In the genomic region with DNA sequence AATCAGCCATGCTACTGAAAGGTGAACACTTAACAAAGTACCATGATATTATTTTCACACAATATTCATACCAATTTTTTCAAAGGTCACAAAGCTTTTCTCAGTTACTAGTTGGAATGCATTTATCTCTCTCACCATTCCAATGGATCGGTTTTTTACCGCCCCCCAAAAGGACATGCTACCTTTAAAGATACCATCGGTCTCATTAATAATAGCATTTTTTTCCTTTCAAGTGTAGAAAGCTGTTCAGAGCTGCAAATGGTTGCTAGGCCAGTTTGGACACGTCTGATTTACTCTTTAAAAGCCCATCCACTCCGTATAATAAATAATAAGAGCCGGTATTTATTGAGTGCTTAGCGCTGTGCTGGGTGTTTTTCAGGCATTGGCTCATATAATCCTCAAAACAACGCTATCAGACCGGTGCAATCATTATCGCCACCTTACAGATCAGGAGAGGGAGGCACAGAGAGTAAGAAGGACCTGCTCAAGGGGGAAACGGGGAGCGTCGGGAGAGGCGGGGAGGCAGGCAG, we compare ENCODE assay signal across 1 cellular context.
TF ChIP-seq lines count a peak whose summit lies in the region.

No MANE protein-coding gene starts in this region.

TF ChIP-seq in K562, 482 proteins besides CTCF, POLR2A, EP300 and RAD21:
- TF ChIP-seq ZFP1 (CRISPR knock-in tag; IDR thresholded peaks at IDR 0.05) (no peak), NCOA6 (IDR thresholded peaks at IDR 0.05) (no peak), NCOA4 (IDR thresholded peaks at IDR 0.05; ENCODE audit: partially characterized antibody) (no peak), ZNF785 (CRISPR knock-in tag; IDR thresholded peaks at IDR 0.05) (no peak), TAL1 (IDR thresholded peaks at IDR 0.05) (0 out of 2 replicates have a peak, but pooled peaks have one; percentile 11), PHF8 (IDR thresholded peaks at IDR 0.05; ENCODE audit: borderline replicate concordance, low read length) (0 out of 2 replicates have a peak, but pooled peaks have one; percentile 1), ZFP30 (CRISPR knock-in tag; IDR thresholded peaks at IDR 0.05; ENCODE audit: borderline replicate concordance) (no peak), DNMT1 (IDR thresholded peaks at IDR 0.05) (no peak), CBFA2T3 (IDR thresholded peaks at IDR 0.05) (peak; percentile 38; the same call in 1 of the 2 replicates), SMARCE1 (IDR thresholded peaks at IDR 0.05) (no peak), TEAD4 (IDR thresholded peaks at IDR 0.05; ENCODE audit: low read length) (0 out of 2 replicates have a peak, but pooled peaks have one; percentile 4), TEAD4 (CRISPR knock-in tag; IDR thresholded peaks at IDR 0.05; ENCODE audit: borderline replicate concordance) (no peak), PML (IDR thresholded peaks at IDR 0.05; ENCODE audit: low read length) (0 out of 2 replicates have a peak, but pooled peaks have one; percentile 8), ARID1B (IDR thresholded peaks at IDR 0.05) (0 out of 2 replicates have a peak, but pooled peaks have one; percentile 36), KDM5B (IDR thresholded peaks at IDR 0.05; ENCODE audit: insufficient replicate concordance, low read depth, low read length) (no peak), ZNF274 (IDR thresholded peaks at IDR 0.05; ENCODE audit: borderline replicate concordance, low read depth, low read length) (no peak), PRPF4 (IDR thresholded peaks at IDR 0.05; ENCODE audit: insufficient read depth, low read depth, low read length, poor library complexity, severe bottlenecking) (no peak), ZNF830 (CRISPR knock-in tag; IDR thresholded peaks at IDR 0.05) (no peak)
- TF ChIP-seq, protein P1, sequence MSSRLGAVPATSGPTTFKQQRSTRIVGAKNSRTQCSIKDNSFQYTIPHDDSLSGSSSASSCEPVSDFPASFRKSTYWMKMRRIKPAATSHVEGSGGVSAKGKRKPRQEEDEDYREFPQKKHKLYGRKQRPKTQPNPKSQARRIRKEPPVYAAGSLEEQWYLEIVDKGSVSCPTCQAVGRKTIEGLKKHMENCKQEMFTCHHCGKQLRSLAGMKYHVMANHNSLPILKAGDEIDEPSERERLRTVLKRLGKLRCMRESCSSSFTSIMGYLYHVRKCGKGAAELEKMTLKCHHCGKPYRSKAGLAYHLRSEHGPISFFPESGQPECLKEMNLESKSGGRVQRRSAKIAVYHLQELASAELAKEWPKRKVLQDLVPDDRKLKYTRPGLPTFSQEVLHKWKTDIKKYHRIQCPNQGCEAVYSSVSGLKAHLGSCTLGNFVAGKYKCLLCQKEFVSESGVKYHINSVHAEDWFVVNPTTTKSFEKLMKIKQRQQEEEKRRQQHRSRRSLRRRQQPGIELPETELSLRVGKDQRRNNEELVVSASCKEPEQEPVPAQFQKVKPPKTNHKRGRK (tag; IDR thresholded peaks at IDR 0.05) = no peak
- TF ChIP-seq, protein P2, sequence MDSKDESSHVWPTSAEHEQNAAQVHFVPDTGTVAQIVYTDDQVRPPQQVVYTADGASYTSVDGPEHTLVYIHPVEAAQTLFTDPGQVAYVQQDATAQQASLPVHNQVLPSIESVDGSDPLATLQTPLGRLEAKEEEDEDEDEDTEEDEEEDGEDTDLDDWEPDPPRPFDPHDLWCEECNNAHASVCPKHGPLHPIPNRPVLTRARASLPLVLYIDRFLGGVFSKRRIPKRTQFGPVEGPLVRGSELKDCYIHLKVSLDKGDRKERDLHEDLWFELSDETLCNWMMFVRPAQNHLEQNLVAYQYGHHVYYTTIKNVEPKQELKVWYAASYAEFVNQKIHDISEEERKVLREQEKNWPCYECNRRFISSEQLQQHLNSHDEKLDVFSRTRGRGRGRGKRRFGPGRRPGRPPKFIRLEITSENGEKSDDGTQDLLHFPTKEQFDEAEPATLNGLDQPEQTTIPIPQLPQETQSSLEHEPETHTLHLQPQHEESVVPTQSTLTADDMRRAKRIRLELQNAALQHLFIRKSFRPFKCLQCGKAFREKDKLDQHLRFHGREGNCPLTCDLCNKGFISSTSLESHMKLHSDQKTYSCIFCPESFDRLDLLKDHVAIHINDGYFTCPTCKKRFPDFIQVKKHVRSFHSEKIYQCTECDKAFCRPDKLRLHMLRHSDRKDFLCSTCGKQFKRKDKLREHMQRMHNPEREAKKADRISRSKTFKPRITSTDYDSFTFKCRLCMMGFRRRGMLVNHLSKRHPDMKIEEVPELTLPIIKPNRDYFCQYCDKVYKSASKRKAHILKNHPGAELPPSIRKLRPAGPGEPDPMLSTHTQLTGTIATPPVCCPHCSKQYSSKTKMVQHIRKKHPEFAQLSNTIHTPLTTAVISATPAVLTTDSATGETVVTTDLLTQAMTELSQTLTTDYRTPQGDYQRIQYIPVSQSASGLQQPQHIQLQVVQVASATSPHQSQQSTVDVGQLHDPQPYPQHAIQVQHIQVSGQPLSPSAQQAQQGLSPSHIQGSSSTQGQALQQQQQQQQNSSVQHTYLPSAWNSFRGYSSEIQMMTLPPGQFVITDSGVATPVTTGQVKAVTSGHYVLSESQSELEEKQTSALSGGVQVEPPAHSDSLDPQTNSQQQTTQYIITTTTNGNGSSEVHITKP (IDR thresholded peaks at IDR 0.05; ENCODE audit: partially characterized antibody) = no peak
- TF ChIP-seq, protein P3, sequence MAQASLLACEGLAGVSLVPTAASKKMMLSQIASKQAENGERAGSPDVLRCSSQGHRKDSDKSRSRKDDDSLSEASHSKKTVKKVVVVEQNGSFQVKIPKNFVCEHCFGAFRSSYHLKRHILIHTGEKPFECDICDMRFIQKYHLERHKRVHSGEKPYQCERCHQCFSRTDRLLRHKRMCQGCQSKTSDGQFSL (CRISPR knock-in tag; IDR thresholded peaks at IDR 0.05) = no peak
- TF ChIP-seq, protein P3 (tag; IDR thresholded peaks at IDR 0.05) = no peak
- TF ChIP-seq, protein P4, sequence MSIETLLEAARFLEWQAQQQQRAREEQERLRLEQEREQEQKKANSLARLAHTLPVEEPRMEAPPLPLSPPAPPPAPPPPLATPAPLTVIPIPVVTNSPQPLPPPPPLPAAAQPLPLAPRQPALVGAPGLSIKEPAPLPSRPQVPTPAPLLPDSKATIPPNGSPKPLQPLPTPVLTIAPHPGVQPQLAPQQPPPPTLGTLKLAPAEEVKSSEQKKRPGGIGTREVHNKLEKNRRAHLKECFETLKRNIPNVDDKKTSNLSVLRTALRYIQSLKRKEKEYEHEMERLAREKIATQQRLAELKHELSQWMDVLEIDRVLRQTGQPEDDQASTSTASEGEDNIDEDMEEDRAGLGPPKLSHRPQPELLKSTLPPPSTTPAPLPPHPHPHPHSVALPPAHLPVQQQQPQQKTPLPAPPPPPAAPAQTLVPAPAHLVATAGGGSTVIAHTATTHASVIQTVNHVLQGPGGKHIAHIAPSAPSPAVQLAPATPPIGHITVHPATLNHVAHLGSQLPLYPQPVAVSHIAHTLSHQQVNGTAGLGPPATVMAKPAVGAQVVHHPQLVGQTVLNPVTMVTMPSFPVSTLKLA (conservative IDR thresholded peaks at IDR 0.05) = no peak
- TF ChIP-seq, protein P5, sequence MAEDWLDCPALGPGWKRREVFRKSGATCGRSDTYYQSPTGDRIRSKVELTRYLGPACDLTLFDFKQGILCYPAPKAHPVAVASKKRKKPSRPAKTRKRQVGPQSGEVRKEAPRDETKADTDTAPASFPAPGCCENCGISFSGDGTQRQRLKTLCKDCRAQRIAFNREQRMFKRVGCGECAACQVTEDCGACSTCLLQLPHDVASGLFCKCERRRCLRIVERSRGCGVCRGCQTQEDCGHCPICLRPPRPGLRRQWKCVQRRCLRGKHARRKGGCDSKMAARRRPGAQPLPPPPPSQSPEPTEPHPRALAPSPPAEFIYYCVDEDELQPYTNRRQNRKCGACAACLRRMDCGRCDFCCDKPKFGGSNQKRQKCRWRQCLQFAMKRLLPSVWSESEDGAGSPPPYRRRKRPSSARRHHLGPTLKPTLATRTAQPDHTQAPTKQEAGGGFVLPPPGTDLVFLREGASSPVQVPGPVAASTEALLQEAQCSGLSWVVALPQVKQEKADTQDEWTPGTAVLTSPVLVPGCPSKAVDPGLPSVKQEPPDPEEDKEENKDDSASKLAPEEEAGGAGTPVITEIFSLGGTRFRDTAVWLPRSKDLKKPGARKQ (CRISPR knock-in tag; IDR thresholded peaks at IDR 0.05) = no peak
- TF ChIP-seq, protein P6, sequence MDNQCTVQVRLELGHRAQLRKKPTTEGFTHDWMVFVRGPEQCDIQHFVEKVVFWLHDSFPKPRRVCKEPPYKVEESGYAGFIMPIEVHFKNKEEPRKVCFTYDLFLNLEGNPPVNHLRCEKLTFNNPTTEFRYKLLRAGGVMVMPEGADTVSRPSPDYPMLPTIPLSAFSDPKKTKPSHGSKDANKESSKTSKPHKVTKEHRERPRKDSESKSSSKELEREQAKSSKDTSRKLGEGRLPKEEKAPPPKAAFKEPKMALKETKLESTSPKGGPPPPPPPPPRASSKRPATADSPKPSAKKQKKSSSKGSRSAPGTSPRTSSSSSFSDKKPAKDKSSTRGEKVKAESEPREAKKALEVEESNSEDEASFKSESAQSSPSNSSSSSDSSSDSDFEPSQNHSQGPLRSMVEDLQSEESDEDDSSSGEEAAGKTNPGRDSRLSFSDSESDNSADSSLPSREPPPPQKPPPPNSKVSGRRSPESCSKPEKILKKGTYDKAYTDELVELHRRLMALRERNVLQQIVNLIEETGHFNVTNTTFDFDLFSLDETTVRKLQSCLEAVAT (IDR thresholded peaks at IDR 0.05) = no peak
